10 cellular contexts compared by ENCODE assay signal in genomic region chr22:42179616-42180015, GRCh38. TPM values are rescaled to one million over a fixed set of nuclear protein-coding genes. Genes with fewer than 3 reads are reported as not detected.
DNase-seq lines count a peak whose midpoint lies in the region; ATAC-seq, FAIRE-seq and TF ChIP-seq lines count a peak whose summit lies in the region.
"Had no signal": no experiment of that assay in that cellular context is flagged by ENCODE, and none has a peak within 500 bp of the region (broad histone marks: within the 10 kb centered on the region; RNA-seq: fewer than 3 reads in every experiment).

No MANE protein-coding gene starts in this region.

- H3K36me3 Mint-ChIP-seq in astrocyte (ENCODE audit: low read depth, unreplicated experiment) (peaks cover 12% of the 10 kb centered on the region), glutamatergic neuron (ENCODE audit: unreplicated experiment) (no peaks in the 10 kb centered on the region), endothelial cell (ENCODE audit: low read depth, unreplicated experiment) (no peaks in the 10 kb centered on the region), natural killer cell (no peaks in the 10 kb centered on the region)

- no peak for ATAC-seq in natural killer cell

- H3K36me3 ChIP-seq in astrocyte (ENCODE audit: insufficient read depth, low read length) (no peaks in the 10 kb centered on the region), tibial nerve (peaks cover 0 to 32% (median 0%) of the 10 kb centered on the region in 3 donors)

- DNase-seq in AG08396 (ENCODE audit: low spot score) (peak; percentile 86), HCEC 1CT (peak; percentile 79), astrocyte (ENCODE audit: low read depth) (peak; percentile 76), glutamatergic neuron (no peak), tibial nerve (ENCODE audit: low spot score in 2 of 2) (no peak), endothelial cell (ENCODE audit: low spot score) (no peak), GM13977 (ENCODE audit: low spot score) (no peak), natural killer cell (no peak)
- DNase-seq: DMS79 treated with DMSO at 0.1 percent for 48 hours, NCI-H774 had no signal

- peaks cover 9% of the 10 kb centered on the region for H3K79me2 ChIP-seq in astrocyte (ENCODE audit: insufficient read depth, low read length)

- no peak overlapping the region for H3K4me3 ChIP-seq in astrocyte (ENCODE audit: insufficient read depth, low read depth, low read length)
- no peak overlapping the region for H3K4me3 ChIP-seq in tibial nerve

- no peak overlapping the region for H2AFZ ChIP-seq in astrocyte (ENCODE audit: low read depth, low read length)

- in situ Hi-C loops in GM13977 (cut with MboI; ENCODE audit: low pct_unique_long_range_greater_than_20kb, low sequenced_read_pairs, unreplicated experiment) = loop anchor here (10.0 kb wide), 1 partner anchor 255 kb away; the partner anchor contains the start of gene NFAM1

- no peaks in the 10 kb centered on the region for H3K27me3 Mint-ChIP-seq in astrocyte (ENCODE audit: low read depth, unreplicated experiment)
- H3K27me3 Mint-ChIP-seq in glutamatergic neuron (ENCODE audit: unreplicated experiment) = no peaks in the 10 kb centered on the region
- peaks cover 5% of the 10 kb centered on the region for H3K27me3 Mint-ChIP-seq in endothelial cell (ENCODE audit: unreplicated experiment)
- no peaks in the 10 kb centered on the region for H3K27me3 Mint-ChIP-seq in natural killer cell (ENCODE audit: low read depth in 2 of 2)

- peaks cover 9% of the 10 kb centered on the region for H3K4me1 ChIP-seq in astrocyte (ENCODE audit: insufficient read depth, low read length)
- peaks cover 0 to 18% (median 3%) of the 10 kb centered on the region in 4 donors for H3K4me1 ChIP-seq in tibial nerve

- peak; percentile 87 for FAIRE-seq in astrocyte (lab: Jason Lieb, UNC)

- TF ChIP-seq POLR2A in tibial nerve (IDR thresholded peaks at IDR 0.05) = no peak

- TF ChIP-seq CTCF in astrocyte (IDR thresholded peaks at IDR 0.05; ENCODE audit: insufficient read depth, low read depth, low read length) (no peak), glutamatergic neuron (IDR thresholded peaks at IDR 0.05; ENCODE audit: partially characterized antibody, unreplicated experiment) (no peak), tibial nerve (IDR thresholded peaks at IDR 0.05) (no peak), endothelial cell (IDR thresholded peaks at IDR 0.05; ENCODE audit: unreplicated experiment) (no peak), GM13977 (IDR thresholded peaks at IDR 0.05; ENCODE audit: extremely low read depth, insufficient read depth, missing control alignments) (no peak), natural killer cell (IDR thresholded peaks at IDR 0.05) (no peak)

- no peak for TF ChIP-seq EP300 in tibial nerve (IDR thresholded peaks at IDR 0.05)

- H3K27me3 ChIP-seq in astrocyte (ENCODE audit: insufficient read depth, low read length) (no peaks in the 10 kb centered on the region), tibial nerve (no peaks in the 10 kb centered on the region)

- H3K4me1 Mint-ChIP-seq in astrocyte (ENCODE audit: low read depth, unreplicated experiment) (peaks cover 27% of the 10 kb centered on the region), glutamatergic neuron (ENCODE audit: low read depth, unreplicated experiment) (peaks cover 48% of the 10 kb centered on the region), endothelial cell (ENCODE audit: unreplicated experiment) (peaks cover 14% of the 10 kb centered on the region), natural killer cell (peaks cover 30 to 49% of the 10 kb centered on the region in 2 donors)

- H3K9me3 ChIP-seq in astrocyte (ENCODE audit: insufficient read depth, low read depth, low read length) (no peaks in the 10 kb centered on the region), tibial nerve (no peaks in the 10 kb centered on the region)

- H3K9ac ChIP-seq in astrocyte (ENCODE audit: low read length) = no peak overlapping the region

- H3K27ac ChIP-seq in astrocyte (ENCODE audit: low read depth, low read length) (no peak overlapping the region), tibial nerve (peak overlapping the region in 1 of 4 donors; percentile 11)

- peaks cover 86% of the 10 kb centered on the region for H4K20me1 ChIP-seq in astrocyte (ENCODE audit: insufficient read depth, low read length)

- intact Hi-C loops in natural killer cell (cut with micrococcal nuclease) = no loop called here

- peak overlapping the region; percentile 42 for H3K4me2 ChIP-seq in astrocyte (ENCODE audit: low read length)

- H3K9me3 Mint-ChIP-seq in astrocyte (ENCODE audit: unreplicated experiment) (no peaks in the 10 kb centered on the region), glutamatergic neuron (ENCODE audit: unreplicated experiment) (peaks cover 12% of the 10 kb centered on the region), endothelial cell (ENCODE audit: unreplicated experiment) (no peaks in the 10 kb centered on the region), natural killer cell (no peaks in the 10 kb centered on the region)

- no peak overlapping the region for H3K27ac Mint-ChIP-seq in astrocyte (ENCODE audit: unreplicated experiment)
- peak overlapping the region; percentile 64 for H3K27ac Mint-ChIP-seq in glutamatergic neuron (ENCODE audit: unreplicated experiment)
- H3K27ac Mint-ChIP-seq in endothelial cell (ENCODE audit: unreplicated experiment) = no peak overlapping the region
- peak overlapping the region in 1 of 2 donors; percentile 72 for H3K27ac Mint-ChIP-seq in natural killer cell

- H3K4me3 Mint-ChIP-seq in astrocyte (ENCODE audit: unreplicated experiment) (no peak overlapping the region), glutamatergic neuron (ENCODE audit: unreplicated experiment) (no peak overlapping the region), endothelial cell (ENCODE audit: unreplicated experiment) (no peak overlapping the region), natural killer cell (no peak overlapping the region)

- WGBS in tibial nerve, 2 donors = 63 to 73% methylated on average over 6 of the region's 6 CpGs

RNA-seq across cellular contexts. Expression of gene CYP2D6, which starts 49.0 kb away (rescaled TPM):
- total RNA-seq in astrocyte (0.82 and 0.91 TPM in 2 replicates), glutamatergic neuron (ENCODE audit: unreplicated experiment) (15.9 TPM), tibial nerve (1 to 10 TPM in 1 of 4 donors, under 1 TPM in 3; 0.30 to 1.1 (median 0.61) TPM), endothelial cell (ENCODE audit: unreplicated experiment) (3.2 TPM), natural killer cell (1 to 10 TPM; 3.8 to 5.5 (median 3.9) TPM)

Comparison
In these comparisons a context has a peak if more than half of its experiments do, and no peak if none do; other contexts are left out.
1. DNase-seq: peak in AG08396 (single experiment), HCEC 1CT (single experiment) and astrocyte (single experiment); none in glutamatergic neuron (single experiment), tibial nerve (0 of 2), endothelial cell (single experiment), GM13977 (single experiment) and natural killer cell (single experiment).